In the genomic region with DNA sequence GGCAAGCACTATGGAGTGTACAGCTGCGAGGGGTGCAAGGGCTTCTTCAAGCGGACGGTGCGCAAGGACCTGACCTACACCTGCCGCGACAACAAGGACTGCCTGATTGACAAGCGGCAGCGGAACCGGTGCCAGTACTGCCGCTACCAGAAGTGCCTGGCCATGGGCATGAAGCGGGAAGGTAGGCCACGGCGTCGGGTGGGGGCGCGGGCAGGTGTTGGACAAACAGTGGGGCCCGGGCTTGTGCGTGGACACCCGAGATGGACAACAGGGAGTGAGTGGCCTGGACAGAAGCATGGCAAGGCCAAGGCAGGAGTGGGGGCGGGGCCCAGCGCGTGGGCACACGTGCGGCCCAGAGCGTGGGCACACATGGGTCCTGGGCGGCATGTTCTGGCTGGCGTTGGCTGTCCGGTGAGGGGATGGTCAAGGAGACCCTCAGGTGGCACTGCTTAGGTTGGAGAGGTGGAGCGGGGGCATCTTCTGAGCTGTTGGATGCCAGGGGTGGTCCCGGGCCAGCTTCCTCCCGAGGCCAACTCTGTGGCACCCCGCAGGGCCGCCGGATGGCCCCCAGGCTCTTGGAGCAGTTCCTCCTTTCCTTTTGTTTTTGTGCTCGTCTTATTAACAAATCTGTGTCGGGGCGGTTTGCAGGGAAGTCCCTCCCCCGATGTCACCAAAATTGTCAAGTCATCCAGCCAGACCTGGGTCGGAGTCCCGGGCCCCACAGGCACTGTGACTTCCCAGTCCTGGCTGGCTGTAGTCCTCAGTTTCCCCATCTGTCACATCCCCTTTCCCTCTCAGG, we compare ENCODE assay signal across 14 cellular contexts.
DNase-seq lines count a peak whose midpoint lies in the region; ATAC-seq and TF ChIP-seq lines count a peak whose summit lies in the region.
"Had no signal": no experiment of that assay in that cellular context is flagged by ENCODE, and none has a peak within 500 bp of the region (broad histone marks: within the 10 kb centered on the region; RNA-seq: fewer than 3 reads in every experiment).

No MANE protein-coding gene starts in this region.

- H2BK20ac ChIP-seq in IMR-90 (ENCODE audit: low read depth, low read length) = no peak overlapping the region

- H4K5ac ChIP-seq in IMR-90 (ENCODE audit: low read depth, low read length) = no peak overlapping the region

- no peak overlapping the region for H3K56ac ChIP-seq in IMR-90 (ENCODE audit: extremely low read depth, insufficient read depth, low read length)

- H3K14ac ChIP-seq in IMR-90 (replicated peaks; ENCODE audit: low read depth, low read length) = no peak overlapping the region

- no peak overlapping the region for H3K4me3 ChIP-seq in IMR-90 (ENCODE audit: insufficient read depth, low read depth, low read length)
- H3K4me3 ChIP-seq in right atrium auricular region = no peak overlapping the region

- 95% methylated on average over 33 of the region's 40 CpGs; no CpG with 5 or more reads in 1 of the 2 experiments for WGBS in IMR-90 (ENCODE audit: extremely low coverage in 2 of 2, insufficient read length in 1 of 2), 2 experiments

- intact Hi-C loops in IMR-90 (cut with micrococcal nuclease) = no loop called here

- DNase-seq in IMR-90 (no peak), SIG-M5 (lab: John Stamatoyannopoulos, UW) (peak; percentile 39), right atrium auricular region (ENCODE audit: low spot score) (no peak), T-helper 9 cell (no peak)
- DNase-seq in stimulated activated CD8-positive, alpha-beta memory T cell treated with anti-CD3 and anti-CD28 coated beads, Interleukin-4, amount 100 ng/mL, for 48 hours = no peak
- DNase-seq: activated CD4-positive, CD25-positive, alpha-beta regulatory T cell; activated naive CD8-positive, alpha-beta T cell treated with anti-CD3 and anti-CD28 coated beads, Interleukin-2, amount 50 U/mL, for 24 hours; Calu3; NCI-H1694 treated with DMSO at 0.1 percent for 48 hours; NCI-H774 had no signal

- H2BK15ac ChIP-seq in IMR-90 (ENCODE audit: low read depth, low read length) = no peak overlapping the region

- no peak for TF ChIP-seq POLR2A in IMR-90 (IDR thresholded peaks at IDR 0.05; ENCODE audit: low read depth, low read length)

- H3K36me3 ChIP-seq in IMR-90 (ENCODE audit: control insufficient read depth, insufficient read depth, low read length) (peaks cover 16% of the 10 kb centered on the region; the same call in 1 of the 2 replicates), right atrium auricular region (peaks cover 10% of the 10 kb centered on the region)

- no peak overlapping the region for H4K8ac ChIP-seq in IMR-90 (ENCODE audit: low read depth in 2 of 2, low read length in 2 of 2)

- ATAC-seq in IMR-90 (ENCODE audit: low read depth) (no peak), GM21515 (IDR thresholded peaks at IDR 0.05; ENCODE audit: unreplicated experiment) (no peak)
- ATAC-seq: activated naive CD8-positive, alpha-beta T cell treated with anti-CD3 and anti-CD28 coated beads, Interleukin-2, amount 50 U/mL, for 24 hours; sciatic nerve had no signal

- TF ChIP-seq CTCF in IMR-90 (conservative IDR thresholded peaks at IDR 0.05; ENCODE audit: low read depth, low read length) = no peak
- TF ChIP-seq CTCF in right atrium auricular region (IDR thresholded peaks at IDR 0.05) = no peak

- H2AK5ac ChIP-seq in IMR-90 (ENCODE audit: low read depth, low read length) = no peak overlapping the region

- no peaks in the 10 kb centered on the region for H3K27me3 ChIP-seq in IMR-90 (ENCODE audit: control insufficient read depth, insufficient read depth, low read length)
- no peaks in the 10 kb centered on the region for H3K27me3 ChIP-seq in right atrium auricular region

- H3K79me1 ChIP-seq in IMR-90 (ENCODE audit: low read depth in 1 of 2, low read length in 2 of 2) = peaks cover 21 to 77% of the 10 kb centered on the region in 2 experiments

- CTCF ChIA-PET in IMR-90 (lab: Yijun Ruan, JAX) = interaction anchor here (1.0 kb wide), 1 partner anchor 10 kb away, joined by 4 read pairs; no protein-coding TSS in a partner anchor

- TF ChIP-seq RAD21 in IMR-90 (IDR thresholded peaks at IDR 0.05; ENCODE audit: low read length) = no peak

- no peak overlapping the region for H3K9ac ChIP-seq in IMR-90 (ENCODE audit: low read depth, low read length)
- H3K9ac ChIP-seq: KMS-11 had no signal

- in situ Hi-C loops in IMR-90 (cut with MboI; ENCODE audit: low sequenced_read_pairs) = loop anchor here (25.0 kb wide), 1 partner anchor 597 kb away; no protein-coding TSS in a partner anchor

- H3K4ac ChIP-seq in IMR-90 (ENCODE audit: low read depth, low read length) = no peak overlapping the region; the same call in 1 of the 2 replicates

- no peak overlapping the region for H3K27ac ChIP-seq in IMR-90 (ENCODE audit: insufficient read depth, low read length)
- H3K27ac ChIP-seq in right atrium auricular region = peak overlapping the region; percentile 78 to 87
- H3K27ac ChIP-seq in temporal lobe (ENCODE audit: low read depth, low read length) = peak overlapping the region; percentile 3
- H3K27ac ChIP-seq: KMS-11 had no signal

- dilution Hi-C loops in IMR-90 (cut with HindIII; ENCODE audit: low sequenced_read_pairs, unreplicated experiment) = no loop called here

- H2AK9ac ChIP-seq in IMR-90 (replicated peaks; ENCODE audit: low read depth, low read length, poor library complexity) = no peak overlapping the region

- H3K23ac ChIP-seq in IMR-90 (ENCODE audit: low read depth, low read length) = no peak overlapping the region

- POLR2A ChIA-PET in IMR-90 (lab: Charles Lee; ENCODE audit: unreplicated experiment) = no interaction called here

- peaks cover 62% of the 10 kb centered on the region for H4K20me1 ChIP-seq in IMR-90 (ENCODE audit: insufficient read depth, low read length)

- H4K91ac ChIP-seq in IMR-90 (ENCODE audit: insufficient read depth, low read depth, low read length) = no peak overlapping the region

- no peak overlapping the region for H2BK5ac ChIP-seq in IMR-90 (ENCODE audit: low read depth, low read length, poor library complexity, severe bottlenecking)

- H2AFZ ChIP-seq in IMR-90 (replicated peaks; ENCODE audit: low read length, poor library complexity) = no peak overlapping the region

- H3K18ac ChIP-seq in IMR-90 (ENCODE audit: low read depth, low read length) = no peak overlapping the region

- H3K9me1 ChIP-seq in IMR-90 (ENCODE audit: insufficient read depth, low read length) = peaks cover 12% of the 10 kb centered on the region

- H3K4me2 ChIP-seq in IMR-90 (ENCODE audit: low read depth, low read length) = no peak overlapping the region
- H3K4me2 ChIP-seq: KMS-11 had no signal

- H3K9me3 ChIP-seq in IMR-90 (ENCODE audit: control insufficient read depth, insufficient read depth, low read length) (no peaks in the 10 kb centered on the region), right atrium auricular region (no peaks in the 10 kb centered on the region)

- H3K4me1 ChIP-seq in IMR-90 (ENCODE audit: control insufficient read depth, insufficient read depth, low read length) = peaks cover 34% of the 10 kb centered on the region
- H3K4me1 ChIP-seq in right atrium auricular region = peaks cover 5 to 100% of the 10 kb centered on the region in 2 donors

- no TSS peak for BruUV-seq in IMR-90 (replicated peaks; lab: Mats Ljungman, UMichigan)

- no peak overlapping the region; the same call in 1 of the 2 replicates for H2BK120ac ChIP-seq in IMR-90 (ENCODE audit: low read depth, low read length)

TF ChIP-seq in IMR-90, 13 proteins besides CTCF, POLR2A, EP300 and RAD21:
- TF ChIP-seq NFE2L2 (IDR thresholded peaks at IDR 0.05; ENCODE audit: low read depth, low read length) = peak; percentile 36; the same call in 1 of the 2 replicates
- TF ChIP-seq MAFK (IDR thresholded peaks at IDR 0.05; ENCODE audit: low read depth, low read length) = no peak
- TF ChIP-seq CEBPB (IDR thresholded peaks at IDR 0.05; ENCODE audit: low read depth, low read length) = no peak
- no peak for TF ChIP-seq RFX5 (IDR thresholded peaks at IDR 0.05; ENCODE audit: low read depth, low read length)
- no peak for TF ChIP-seq MXI1 (IDR thresholded peaks at IDR 0.05; ENCODE audit: borderline replicate concordance, low read depth, low read length)
- TF ChIP-seq MAZ (IDR thresholded peaks at IDR 0.05; ENCODE audit: borderline replicate concordance, low read depth, low read length) = no peak
- no peak for TF ChIP-seq USF2 (IDR thresholded peaks at IDR 0.05; ENCODE audit: low read depth, low read length)
TF ChIP-seq in IMR-90: peak in this region for 1.
